Comparison of ENCODE assay signal across 1 cellular context in genomic region chr16:73976661-73977060, GRCh38.
TF ChIP-seq lines count a peak whose summit lies in the region.

No MANE protein-coding gene starts in this region.

TF ChIP-seq in GM23338, 12 proteins besides CTCF, POLR2A, EP300 and RAD21 (continued from another document):
- TF ChIP-seq REST (IDR thresholded peaks at IDR 0.05; ENCODE audit: unreplicated experiment): no peak
- no peak for TF ChIP-seq JUNB (IDR thresholded peaks at IDR 0.05; ENCODE audit: unreplicated experiment)
- TF ChIP-seq CREB1 (CRISPR knock-in tag; IDR thresholded peaks at IDR 0.05; ENCODE audit: low read depth): no peak
- TF ChIP-seq ZNF114 (CRISPR knock-in tag; IDR thresholded peaks at IDR 0.05): no peak
- no peak for TF ChIP-seq EZH2 (IDR thresholded peaks at IDR 0.05; ENCODE audit: low read depth, unreplicated experiment)
- TF ChIP-seq EZH2phosphoT487 (IDR thresholded peaks at IDR 0.05; ENCODE audit: unreplicated experiment): no peak
- no peak for TF ChIP-seq ZNF331 (CRISPR knock-in tag; IDR thresholded peaks at IDR 0.05; ENCODE audit: low read depth)
TF ChIP-seq in GM23338: peak in this region for 0.
